Comparison of ENCODE assay signal across 8 cellular contexts in genomic region chr17:19867654-19868395, GRCh38. TPM values are rescaled to one million over a fixed set of nuclear protein-coding genes. Genes with fewer than 3 reads are reported as not detected.
DNase-seq lines count a peak whose midpoint lies in the region; FAIRE-seq and TF ChIP-seq lines count a peak whose summit lies in the region.

Gene ULK2, minus strand, starts transcription at chr17:19867936. Its CDS starts 519 bp downstream, at chr17:19867417.

- FAIRE-seq in RCC 7860 (lab: Jason Lieb, UNC), result no peak

- no peaks in the 10 kb centered on the region for H3K9me2 ChIP-seq in MM.1S (replicated peaks; ENCODE audit: insufficient read depth, low read length)

- H3K27me3 ChIP-seq in MM.1S (replicated peaks; ENCODE audit: insufficient read depth, low read length) (no peaks in the 10 kb centered on the region), ectodermal cell (ENCODE audit: control insufficient read depth, insufficient read depth, low read length, poor library complexity, severe bottlenecking) (peaks cover 15% of the 10 kb centered on the region), liver (ENCODE audit: control insufficient read depth in 4 of 4, insufficient read depth in 4 of 4, low read length in 3 of 4) (no peaks in the 10 kb centered on the region)

- H3K36me3 ChIP-seq in MM.1S (replicated peaks; ENCODE audit: insufficient read depth, low read length) (no peaks in the 10 kb centered on the region), ectodermal cell (ENCODE audit: control insufficient read depth, insufficient read depth, low read length) (no peaks in the 10 kb centered on the region), liver (ENCODE audit: control insufficient read depth in 4 of 4, insufficient read depth in 3 of 4, low read depth in 1 of 4, low read length in 3 of 4) (no peaks in the 10 kb centered on the region)

- 9 to 11% methylated on average over 91 of the region's 91 CpGs for WGBS in ectodermal cell, 2 experiments
- WGBS in liver, result 13% methylated on average over 91 of the region's 91 CpGs

- TF ChIP-seq POLR2A in GM19193 (IDR thresholded peaks at IDR 0.05; ENCODE audit: extremely low read depth, insufficient read depth, insufficient read length), result peak; percentile 72

- H3K4me3 ChIP-seq in MM.1S (ENCODE audit: low read length), result peak within 1 kb of the TSS; percentile 78
- H3K4me3 ChIP-seq in ectodermal cell (ENCODE audit: insufficient read depth, low read depth, low read length), result peak within 1 kb of the TSS; percentile 71
- peak within 1 kb of the TSS; percentile 33 to 96 (median 80) for H3K4me3 ChIP-seq in liver (ENCODE audit: low read depth in 1 of 3, low read length in 3 of 3)

- peak within 1 kb of the TSS; percentile 81 for H3K4me2 ChIP-seq in MM.1S (ENCODE audit: low read depth, low read length)

- peak within 1 kb of the TSS; percentile 99 for H2AFZ ChIP-seq in MM.1S (ENCODE audit: low read length)

- H3K9ac ChIP-seq in MM.1S (ENCODE audit: low read length) (peak within 1 kb of the TSS; percentile 75), liver (ENCODE audit: low read depth in 1 of 2, low read length in 2 of 2) (peak within 1 kb of the TSS; percentile 61 to 77)

- no peaks in the 10 kb centered on the region for H3K79me2 ChIP-seq in MM.1S (ENCODE audit: low read length)

- no peaks in the 10 kb centered on the region for H3K9me3 ChIP-seq in MM.1S (replicated peaks; ENCODE audit: insufficient read depth, low read length)
- H3K9me3 ChIP-seq in ectodermal cell (ENCODE audit: control insufficient read depth, low read length), result no peaks in the 10 kb centered on the region
- no peaks in the 10 kb centered on the region for H3K9me3 ChIP-seq in liver (ENCODE audit: control insufficient read depth in 4 of 4, low read length in 3 of 4)

- DNase-seq in Ammon's horn (ENCODE audit: low spot score) (peak; percentile 67), MM.1S (peak; percentile 42), RCC 7860 (ENCODE audit: low spot score) (no peak)
- DNase-seq in activated CD4-positive, alpha-beta T cell treated with anti-CD3 and anti-CD28 coated beads for 24 hours (ENCODE audit: low read depth in 2 of 2), result peak; percentile 18 to 25
- peak; percentile 41 for DNase-seq in stimulated activated CD4-positive, alpha-beta T cell treated with anti-CD3 and anti-CD28 coated beads, Interleukin-1b, Interleukin-23, amount 100 ng/mL, for 48 hours

- H3F3A ChIP-seq in MM.1S (ENCODE audit: insufficient read depth, low read length), result no peaks in the 10 kb centered on the region

- H3K4me1 ChIP-seq in MM.1S (ENCODE audit: low read length), result no peaks in the 10 kb centered on the region
- H3K4me1 ChIP-seq in ectodermal cell (ENCODE audit: control insufficient read depth, insufficient read depth, low read length), result no peaks in the 10 kb centered on the region
- peaks cover 5 to 14% (median 7%) of the 10 kb centered on the region in 4 donors for H3K4me1 ChIP-seq in liver (ENCODE audit: control insufficient read depth in 4 of 4, insufficient read depth in 4 of 4, low read length in 3 of 4)

- TF ChIP-seq CTCF in MM.1S (IDR thresholded peaks at IDR 0.05; ENCODE audit: low read length) (no peak), liver (IDR thresholded peaks at IDR 0.05; ENCODE audit: low read depth, low read length, missing input control) (no peak)

- H3K27ac ChIP-seq in MM.1S (ENCODE audit: low read length) (no peak within 1 kb of the TSS), ectodermal cell (ENCODE audit: insufficient read depth, low read depth, low read length, poor library complexity, severe bottlenecking) (peak within 1 kb of the TSS; percentile 3), liver (ENCODE audit: low read depth in 1 of 2, low read length in 2 of 2) (peak within 1 kb of the TSS; percentile 51 to 64)

- no peak for TF ChIP-seq RAD21 in liver (IDR thresholded peaks at IDR 0.05)

- no peaks in the 10 kb centered on the region for H4K20me1 ChIP-seq in MM.1S (ENCODE audit: insufficient read depth, low read length)

TF ChIP-seq in liver, 16 proteins besides CTCF, POLR2A, EP300 and RAD21:
- TF ChIP-seq ZBTB33 (IDR thresholded peaks at IDR 0.05), result no peak
- TF ChIP-seq NR2F2 (IDR thresholded peaks at IDR 0.05), result no peak
- TF ChIP-seq RXRA (IDR thresholded peaks at IDR 0.05), result no peak
- no peak for TF ChIP-seq REST (IDR thresholded peaks at IDR 0.05)
- no peak for TF ChIP-seq HNF4G (IDR thresholded peaks at IDR 0.05)
- no peak for TF ChIP-seq TAF1 (conservative IDR thresholded peaks at IDR 0.05)
- no peak for TF ChIP-seq FOXA1 (IDR thresholded peaks at IDR 0.05)
- TF ChIP-seq HNF4A (conservative IDR thresholded peaks at IDR 0.05), result no peak
- no peak for TF ChIP-seq YY1 (IDR thresholded peaks at IDR 0.05)
- no peak for TF ChIP-seq EGR1 (IDR thresholded peaks at IDR 0.05; ENCODE audit: low read depth in 2 of 2)
- TF ChIP-seq MAX (IDR thresholded peaks at IDR 0.05), result no peak

RNA-seq across cellular contexts. Expression of gene ULK2, which starts in this region (rescaled TPM):
- polyA plus RNA-seq in ectodermal cell (2013, experiment 1 of 4), result 18.7 TPM
- polyA plus RNA-seq in ectodermal cell (2013, experiment 2 of 4), result 16.0 TPM
- 18.6 TPM for polyA plus RNA-seq in ectodermal cell (2013, experiment 3 of 4)
- 24.2 TPM for polyA plus RNA-seq in ectodermal cell (2013, experiment 4 of 4)
- total RNA-seq in liver, result 1 to 10 TPM; 6.3 to 7.9 TPM
- 1 to 10 TPM in 1 of 2 donors, under 1 TPM in 1; 0.89 to 2.2 TPM for polyA plus RNA-seq in liver
